Comparison of ENCODE assay signal across 22 cellular contexts in the genomic region with DNA sequence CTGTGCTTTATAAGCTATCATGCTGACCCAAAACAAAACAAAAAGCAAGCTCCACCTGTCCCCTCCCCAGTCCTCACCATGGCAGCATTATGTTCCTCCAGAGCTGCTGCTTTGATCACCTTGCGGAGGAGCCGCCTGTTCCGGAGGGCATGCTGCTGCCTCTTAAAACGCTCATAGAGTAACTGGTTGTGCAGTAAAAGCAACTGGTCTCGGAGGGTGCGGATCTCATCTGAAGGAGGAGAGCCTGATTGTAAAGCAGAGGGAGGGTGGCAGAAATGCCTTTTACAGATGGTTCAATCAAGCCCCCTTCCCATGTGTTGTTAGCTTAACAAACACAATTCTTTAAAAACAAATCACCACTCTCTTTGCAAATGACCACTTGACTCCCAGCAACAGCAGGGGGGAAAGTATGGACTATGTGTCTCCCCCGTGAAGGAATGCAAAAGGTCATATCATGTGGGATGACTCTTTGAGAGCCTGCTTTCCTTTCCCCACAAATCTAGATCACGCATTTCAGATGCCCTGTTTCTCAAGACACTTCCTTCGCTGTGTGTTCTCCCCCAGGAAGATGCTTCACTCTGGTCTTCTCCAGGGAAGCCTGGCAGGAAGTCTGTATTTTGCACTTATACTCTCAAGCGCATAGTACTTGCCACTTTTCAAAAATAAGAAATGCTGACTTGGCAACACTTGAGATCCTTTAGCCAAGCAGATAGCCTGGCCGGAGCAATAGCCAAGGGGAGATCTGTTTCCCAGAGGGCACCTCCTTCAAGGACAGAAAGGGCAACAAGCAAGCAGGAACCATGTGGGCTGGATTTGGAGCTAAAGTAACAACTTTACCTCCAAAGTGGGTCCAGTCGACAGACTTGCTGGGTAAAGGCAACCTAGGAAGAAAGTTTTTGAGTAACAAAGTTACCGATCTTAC. TPM values are rescaled to one million over a fixed set of nuclear protein-coding genes. Genes with fewer than 3 reads are reported as not detected.
A peak's percentile ranks its signal among the peaks of the same experiment; 100 is the strongest.
DNase-seq lines count a peak whose midpoint lies in the region; ATAC-seq and TF ChIP-seq lines count a peak whose summit lies in the region.
"Had no signal": no experiment of that assay in that cellular context is flagged by ENCODE, and none has a peak within 500 bp of the region (broad histone marks: within the 10 kb centered on the region; RNA-seq: fewer than 3 reads in every experiment).

No MANE protein-coding gene starts in this region.

- H3K9me3 Mint-ChIP-seq in GM23338 (no peaks in the 10 kb centered on the region), endodermal cell (no peaks in the 10 kb centered on the region)
- no peaks in the 10 kb centered on the region for H3K9me3 Mint-ChIP-seq in stimulated activated naive B cell treated with anti-CD40 and anti-IgM and Interleukin-4, amounts not matched to agents 10 μg/mL and 1 μg/mL and 100 μg/mL, for 72 hours
- no peaks in the 10 kb centered on the region for H3K9me3 Mint-ChIP-seq in stimulated activated naive CD8-positive, alpha-beta T cell treated with anti-CD3 and anti-CD28 coated beads, Interleukin-15, amount 100 ng/mL, for 72 hours
- H3K9me3 Mint-ChIP-seq: CD8-positive, alpha-beta T cell had no signal

- peak; percentile 43 for DNase-seq in GM23338 (ENCODE audit: low spot score)
- DNase-seq in IMR-90 = no peak
- peak; percentile 74 for DNase-seq in endodermal cell
- no peak for DNase-seq in stimulated activated naive B cell treated with anti-CD40 and anti-IgM and Interleukin-4, amounts not matched to agents 10 μg/mL and 1 μg/mL and 100 μg/mL, for 72 hours
- no peak for DNase-seq in tibial artery
- DNase-seq in stimulated activated naive CD8-positive, alpha-beta T cell treated with anti-CD3 and anti-CD28 coated beads, Interleukin-15, amount 100 ng/mL, for 72 hours = no peak
- DNase-seq: CD8-positive, alpha-beta T cell; DMS53; EL; MV-4-11; NCI-H187; NCI-H2227 treated with DMSO at 0.1 percent for 48 hours; NCI-H510A treated with DMSO at 0.1 percent for 48 hours; NCI-H774; OCI-M1; SIG-M5 had no signal

- dilution Hi-C loops in IMR-90 (cut with HindIII; ENCODE audit: low sequenced_read_pairs, unreplicated experiment) = no loop called here

- no peak overlapping the region for H2BK5ac ChIP-seq in IMR-90 (ENCODE audit: low read depth, low read length, poor library complexity, severe bottlenecking)

- no peak overlapping the region for H4K8ac ChIP-seq in IMR-90 (ENCODE audit: low read depth in 2 of 2, low read length in 2 of 2)

- H3K27me3 ChIP-seq in GM23338 (ENCODE audit: insufficient read depth) (no peaks in the 10 kb centered on the region), IMR-90 (ENCODE audit: control insufficient read depth, insufficient read depth, low read length) (no peaks in the 10 kb centered on the region), endodermal cell (ENCODE audit: control insufficient read depth, insufficient read depth, low read length, poor library complexity, severe bottlenecking) (no peaks in the 10 kb centered on the region), tibial artery (no peaks in the 10 kb centered on the region)
- H3K27me3 ChIP-seq: BLaER1 treated with 17β-estradiol and CSF1 and Interleukin-3, amounts not matched to agents 10 nM and 100 nM had no signal

- peaks cover 18% of the 10 kb centered on the region for H3K36me3 Mint-ChIP-seq in GM23338 (ENCODE audit: low read depth)
- peaks cover 59% of the 10 kb centered on the region for H3K36me3 Mint-ChIP-seq in endodermal cell (ENCODE audit: low read depth)
- peaks cover 34 to 47% of the 10 kb centered on the region in 2 donors for H3K36me3 Mint-ChIP-seq in stimulated activated naive B cell treated with anti-CD40 and anti-IgM and Interleukin-4, amounts not matched to agents 10 μg/mL and 1 μg/mL and 100 μg/mL, for 72 hours

- H4K91ac ChIP-seq in IMR-90 (ENCODE audit: insufficient read depth, low read depth, low read length) = no peak overlapping the region

- H3K56ac ChIP-seq in IMR-90 (ENCODE audit: extremely low read depth, insufficient read depth, low read length) = no peak overlapping the region

- H3K27me3 Mint-ChIP-seq in GM23338 (ENCODE audit: insufficient read depth, low read depth, poor library complexity) = peaks cover 5% of the 10 kb centered on the region
- H3K27me3 Mint-ChIP-seq in endodermal cell (ENCODE audit: insufficient read depth) = no peaks in the 10 kb centered on the region
- no peaks in the 10 kb centered on the region for H3K27me3 Mint-ChIP-seq in stimulated activated naive B cell treated with anti-CD40 and anti-IgM and Interleukin-4, amounts not matched to agents 10 μg/mL and 1 μg/mL and 100 μg/mL, for 72 hours
- H3K27me3 Mint-ChIP-seq in stimulated activated naive CD8-positive, alpha-beta T cell treated with anti-CD3 and anti-CD28 coated beads, Interleukin-15, amount 100 ng/mL, for 72 hours = no peaks in the 10 kb centered on the region

- peak overlapping the region; percentile 84 for H3K27ac ChIP-seq in GM23338 (ENCODE audit: low read depth)
- H3K27ac ChIP-seq in IMR-90 (ENCODE audit: insufficient read depth, low read length) = no peak overlapping the region
- H3K27ac ChIP-seq in endodermal cell (ENCODE audit: low read depth, low read length) = no peak overlapping the region
- no peak overlapping the region for H3K27ac ChIP-seq in tibial artery
- H3K27ac ChIP-seq: BLaER1 treated with 17β-estradiol and CSF1 and Interleukin-3, amounts not matched to agents 10 nM and 100 nM; KMS-11 had no signal

- no peaks in the 10 kb centered on the region for H3K9me1 ChIP-seq in IMR-90 (ENCODE audit: insufficient read depth, low read length)

- intact Hi-C loops in IMR-90 (cut with micrococcal nuclease) (loop anchor here (5.0 to 10.0 kb wide), 5 partner anchors 68 to 489 kb away; a partner anchor contains a TSS), tibial artery (cut with DNase I; ENCODE audit: low total_unique reads) (no loop called here)

- H3K4me1 Mint-ChIP-seq in GM23338 = peaks cover 24% of the 10 kb centered on the region
- H3K4me1 Mint-ChIP-seq in endodermal cell = peaks cover 17% of the 10 kb centered on the region
- H3K4me1 Mint-ChIP-seq in stimulated activated naive B cell treated with anti-CD40 and anti-IgM and Interleukin-4, amounts not matched to agents 10 μg/mL and 1 μg/mL and 100 μg/mL, for 72 hours = peaks cover 3 to 12% of the 10 kb centered on the region in 2 donors
- peaks cover 21% of the 10 kb centered on the region for H3K4me1 Mint-ChIP-seq in stimulated activated naive CD8-positive, alpha-beta T cell treated with anti-CD3 and anti-CD28 coated beads, Interleukin-15, amount 100 ng/mL, for 72 hours

- H3K36me3 ChIP-seq in GM23338 (ENCODE audit: insufficient read depth) (peaks cover 10% of the 10 kb centered on the region), IMR-90 (ENCODE audit: control insufficient read depth, insufficient read depth, low read length) (peaks cover 49% of the 10 kb centered on the region), endodermal cell (ENCODE audit: control insufficient read depth, insufficient read depth, low read length) (peaks cover 52% of the 10 kb centered on the region), tibial artery (peaks cover 69 to 94% (median 83%) of the 10 kb centered on the region in 3 donors)

- H3K4me1 ChIP-seq in GM23338 (ENCODE audit: insufficient read depth) = peaks cover 28% of the 10 kb centered on the region
- no peaks in the 10 kb centered on the region for H3K4me1 ChIP-seq in IMR-90 (ENCODE audit: control insufficient read depth, insufficient read depth, low read length)
- H3K4me1 ChIP-seq in endodermal cell (ENCODE audit: control insufficient read depth, insufficient read depth, low read length) = peaks cover 7% of the 10 kb centered on the region
- no peaks in the 10 kb centered on the region for H3K4me1 ChIP-seq in tibial artery
- H3K4me1 ChIP-seq: HAP-1 had no signal

- 0 out of 2 replicates have a peak, but pooled peaks cover 5% of the 10 kb centered on the region for H3F3A ChIP-seq in GM23338 (replicated peaks; ENCODE audit: low read depth)

- H3K9me3 ChIP-seq in IMR-90 (ENCODE audit: control insufficient read depth, insufficient read depth, low read length) = no peaks in the 10 kb centered on the region
- H3K9me3 ChIP-seq in endodermal cell (ENCODE audit: control insufficient read depth, low read length) = no peaks in the 10 kb centered on the region
- no peaks in the 10 kb centered on the region for H3K9me3 ChIP-seq in tibial artery
- H3K9me3 ChIP-seq: BLaER1 treated with 17β-estradiol and CSF1 and Interleukin-3, amounts not matched to agents 10 nM and 100 nM; HAP-1 had no signal

- peak; percentile 55 for ATAC-seq in GM23338
- ATAC-seq in IMR-90 (ENCODE audit: low read depth) = no peak
- no peak for ATAC-seq in stimulated activated naive B cell treated with anti-CD40 and anti-IgM and Interleukin-4, amounts not matched to agents 10 μg/mL and 1 μg/mL and 100 μg/mL, for 72 hours (replicated peaks)
- no peak for ATAC-seq in GM18870 (IDR thresholded peaks at IDR 0.05; ENCODE audit: unreplicated experiment)
- no peak for ATAC-seq in stimulated activated naive CD8-positive, alpha-beta T cell treated with anti-CD3 and anti-CD28 coated beads, Interleukin-15, amount 100 ng/mL, for 72 hours
- ATAC-seq: CD8-positive, alpha-beta T cell; SK-N-SH treated with all-trans-retinoic acid at 6 μM for 48 hours had no signal

- H2AK5ac ChIP-seq in IMR-90 (ENCODE audit: low read depth, low read length) = no peak overlapping the region

- peak in 1 of 2 experiments; percentile 21; a peak in 1 of 4 replicates for TF ChIP-seq CTCF in GM23338 (conservative IDR thresholded peaks at IDR 0.05; ENCODE audit: low read depth in 2 of 2)
- no peak for TF ChIP-seq CTCF in IMR-90 (conservative IDR thresholded peaks at IDR 0.05; ENCODE audit: low read depth, low read length)
- no peak for TF ChIP-seq CTCF in endodermal cell (conservative IDR thresholded peaks at IDR 0.05)
- TF ChIP-seq CTCF in tibial artery (IDR thresholded peaks at IDR 0.05) = no peak

- H3K9ac ChIP-seq in IMR-90 (ENCODE audit: low read depth, low read length) = no peak overlapping the region
- no peak overlapping the region for H3K9ac ChIP-seq in endodermal cell (ENCODE audit: extremely low read depth, low read length, poor library complexity, severe bottlenecking)
- H3K9ac ChIP-seq: KMS-11 had no signal

- H3K4me3 Mint-ChIP-seq in GM23338 (peak overlapping the region; percentile 16), endodermal cell (no peak overlapping the region)
- no peak overlapping the region for H3K4me3 Mint-ChIP-seq in stimulated activated naive B cell treated with anti-CD40 and anti-IgM and Interleukin-4, amounts not matched to agents 10 μg/mL and 1 μg/mL and 100 μg/mL, for 72 hours
- no peak overlapping the region for H3K4me3 Mint-ChIP-seq in stimulated activated naive CD8-positive, alpha-beta T cell treated with anti-CD3 and anti-CD28 coated beads, Interleukin-15, amount 100 ng/mL, for 72 hours
- H3K4me3 Mint-ChIP-seq: CD8-positive, alpha-beta T cell had no signal

- H3K4ac ChIP-seq in IMR-90 (ENCODE audit: low read depth, low read length) = no peak overlapping the region

- no peak overlapping the region for H4K5ac ChIP-seq in IMR-90 (ENCODE audit: low read depth, low read length)

- H2AK9ac ChIP-seq in IMR-90 (replicated peaks; ENCODE audit: low read depth, low read length, poor library complexity) = no peak overlapping the region

- 0 out of 2 replicates have a peak, but pooled peaks cover 12% of the 10 kb centered on the region for H4K20me1 ChIP-seq in GM23338 (replicated peaks; ENCODE audit: insufficient read depth)
- peaks cover 6% of the 10 kb centered on the region; the same call in 1 of the 2 replicates for H4K20me1 ChIP-seq in IMR-90 (ENCODE audit: insufficient read depth, low read length)

- no peaks in the 10 kb centered on the region for H3K9me2 ChIP-seq in GM23338 (ENCODE audit: insufficient read depth)

- no peak overlapping the region for H3K14ac ChIP-seq in IMR-90 (replicated peaks; ENCODE audit: low read depth, low read length)

- H3K27ac Mint-ChIP-seq in GM23338 (peak overlapping the region; percentile 83), endodermal cell (peak overlapping the region; percentile 73)
- peak overlapping the region; percentile 81 for H3K27ac Mint-ChIP-seq in stimulated activated naive B cell treated with anti-CD40 and anti-IgM and Interleukin-4, amounts not matched to agents 10 μg/mL and 1 μg/mL and 100 μg/mL, for 72 hours
- no peak overlapping the region for H3K27ac Mint-ChIP-seq in stimulated activated naive CD8-positive, alpha-beta T cell treated with anti-CD3 and anti-CD28 coated beads, Interleukin-15, amount 100 ng/mL, for 72 hours
- H3K27ac Mint-ChIP-seq: CD8-positive, alpha-beta T cell had no signal

- H3K18ac ChIP-seq in IMR-90 (ENCODE audit: low read depth, low read length) = no peak overlapping the region

- no peaks in the 10 kb centered on the region for H3K79me1 ChIP-seq in IMR-90 (ENCODE audit: low read depth in 1 of 2, low read length in 2 of 2)

- BruUV-seq in IMR-90 (replicated peaks; lab: Mats Ljungman, UMichigan) = no TSS peak

- H3K4me3 ChIP-seq in GM23338 = 0 out of 2 replicates have a peak overlapping the region, but pooled peaks have one; percentile 16
- no peak overlapping the region for H3K4me3 ChIP-seq in IMR-90 (ENCODE audit: insufficient read depth, low read depth, low read length)
- no peak overlapping the region for H3K4me3 ChIP-seq in endodermal cell (ENCODE audit: low read length)
- no peak overlapping the region for H3K4me3 ChIP-seq in tibial artery
- H3K4me3 ChIP-seq: BLaER1 treated with 17β-estradiol and CSF1 and Interleukin-3, amounts not matched to agents 10 nM and 100 nM; HAP-1 had no signal

- H2BK20ac ChIP-seq in IMR-90 (ENCODE audit: low read depth, low read length) = no peak overlapping the region

- no peak overlapping the region for H2AFZ ChIP-seq in GM23338
- no peak overlapping the region for H2AFZ ChIP-seq in IMR-90 (replicated peaks; ENCODE audit: low read length, poor library complexity)

- no peak overlapping the region for H3K23ac ChIP-seq in IMR-90 (ENCODE audit: low read depth, low read length)

- 87% methylated on average over 3 of the region's 13 CpGs; no CpG with 5 or more reads in 1 of the 2 experiments for WGBS in IMR-90 (ENCODE audit: extremely low coverage in 2 of 2, insufficient read length in 1 of 2), 2 experiments
- 76 to 78% methylated on average over 10 to 13 of the region's 13 CpGs for WGBS in endodermal cell (ENCODE audit: insufficient coverage in 1 of 2, insufficient read length in 1 of 2), 2 experiments

- no peak overlapping the region for H2BK15ac ChIP-seq in IMR-90 (ENCODE audit: low read depth, low read length)

- no peak for TF ChIP-seq RAD21 in IMR-90 (IDR thresholded peaks at IDR 0.05; ENCODE audit: low read length)

- TF ChIP-seq POLR2A in IMR-90 (IDR thresholded peaks at IDR 0.05; ENCODE audit: low read depth, low read length) = no peak

- H2BK120ac ChIP-seq in IMR-90 (ENCODE audit: low read depth, low read length) = no peak overlapping the region

- peak overlapping the region; percentile 68 for H3K4me2 ChIP-seq in GM23338
- H3K4me2 ChIP-seq in IMR-90 (ENCODE audit: low read depth, low read length) = no peak overlapping the region
- H3K4me2 ChIP-seq: BLaER1 treated with 17β-estradiol and CSF1 and Interleukin-3, amounts not matched to agents 10 nM and 100 nM; KMS-11 had no signal

- POLR2A ChIA-PET in IMR-90 (lab: Charles Lee; ENCODE audit: unreplicated experiment) = no interaction called here

- CTCF ChIA-PET in IMR-90 (lab: Yijun Ruan, JAX) = interaction anchor here (0.6 kb wide), 1 partner anchor 36 kb away, joined by 4 read pairs; no protein-coding TSS in a partner anchor

- no peaks in the 10 kb centered on the region for H3K79me2 ChIP-seq in GM23338 (replicated peaks; ENCODE audit: insufficient read depth)

- in situ Hi-C loops in IMR-90 (cut with MboI; ENCODE audit: low sequenced_read_pairs) = no loop called here

RNA-seq across cellular contexts. Expression of a gene that starts 25.1 kb away (rescaled TPM):
- total RNA-seq in GM23338 (2014; rRNA removed; shearing (Covaris generic)) = 0.78 and 1.5 TPM in 2 replicates
- polyA plus RNA-seq in GM23338 (2016; fragmentation: Nextera tagmentation; extraction: Ambion mirVana) (0.85 and 1.1 TPM in 2 replicates), IMR-90 (2012; rRNA removed) (4.3 and 4.9 TPM in 2 replicates)
- total RNA-seq in IMR-90 (2012; rRNA removed) (0.90 and 1.1 TPM in 2 replicates), endodermal cell (1 to 10 TPM; 3.1 to 3.4 TPM)
- 4.5 and 5.6 TPM in 2 replicates for polyA plus RNA-seq in IMR-90 (2012; cell fraction: cytosol; rRNA removed)
- 3.6 and 3.9 TPM in 2 replicates for polyA plus RNA-seq in IMR-90 (2012; cell fraction: nucleus; rRNA removed; ENCODE audit: low replicate concordance)
- polyA plus RNA-seq in endodermal cell (2013, experiment 1 of 2) = 6.0 TPM
- 6.4 TPM for polyA plus RNA-seq in endodermal cell (2013, experiment 2 of 2)

RNA-seq across cellular contexts. Expression of a gene that starts 25.8 kb away (rescaled TPM):
- total RNA-seq in GM23338 (2014; rRNA removed; shearing (Covaris generic)) = 0.14 and 0.82 TPM in 2 replicates
- polyA plus RNA-seq in GM23338 (2016; fragmentation: Nextera tagmentation; extraction: Ambion mirVana) (0.70 and 0.78 TPM in 2 replicates), IMR-90 (2012; rRNA removed) (0.09 and 0.19 TPM in 2 replicates)
- total RNA-seq in IMR-90 (2012; rRNA removed) (under 0.01 TPM in 2 replicates), endodermal cell (1 to 10 TPM; 1.3 to 2.6 TPM)
- polyA plus RNA-seq in IMR-90 (2012; cell fraction: cytosol; rRNA removed) = 0.09 and 0.13 TPM in 2 replicates
- 0.14 and 0.15 TPM in 2 replicates for polyA plus RNA-seq in IMR-90 (2012; cell fraction: nucleus; rRNA removed; ENCODE audit: low replicate concordance)
- polyA plus RNA-seq in endodermal cell (2013, experiment 1 of 2) = 2.2 TPM
- 1.5 TPM for polyA plus RNA-seq in endodermal cell (2013, experiment 2 of 2)
- total RNA-seq: CD8-positive, alpha-beta T cell; RPMI7951 had no signal

RNA-seq across cellular contexts. Expression of a gene that starts 40.6 kb away (rescaled TPM):
- 43.2 and 48.0 TPM in 2 replicates for total RNA-seq in GM23338 (2014; rRNA removed; shearing (Covaris generic))
- polyA plus RNA-seq in GM23338 (2016; fragmentation: Nextera tagmentation; extraction: Ambion mirVana) (20.1 and 23.7 TPM in 2 replicates), IMR-90 (2012; rRNA removed) (24.0 and 25.7 TPM in 2 replicates)
- total RNA-seq in IMR-90 (2012; rRNA removed) (44.2 and 56.3 TPM in 2 replicates), endodermal cell (10 to 100 TPM; 67.8 to 72.9 TPM)
- polyA plus RNA-seq in IMR-90 (2012; cell fraction: cytosol; rRNA removed) = 9.0 and 12.4 TPM in 2 replicates
- 57.8 and 168 TPM in 2 replicates for polyA plus RNA-seq in IMR-90 (2012; cell fraction: nucleus; rRNA removed; ENCODE audit: low replicate concordance)
- 37.9 TPM for polyA plus RNA-seq in endodermal cell (2013, experiment 1 of 2)
- polyA plus RNA-seq in endodermal cell (2013, experiment 2 of 2) = 33.7 TPM

Comparison
In these comparisons a context has a peak if more than half of its experiments do, and no peak if none do; other contexts are left out.
1. DNase-seq: peak in GM23338 (single experiment) and endodermal cell (single experiment); none in IMR-90 (single experiment), stimulated activated naive B cell treated with anti-CD40 and anti-IgM and Interleukin-4, amounts not matched to agents 10 μg/mL and 1 μg/mL and 100 μg/mL, for 72 hours (single experiment), tibial artery (0 of 2) and stimulated activated naive CD8-positive, alpha-beta T cell treated with anti-CD3 and anti-CD28 coated beads, Interleukin-15, amount 100 ng/mL, for 72 hours (0 of 2).
2. H3K27ac Mint-ChIP-seq: peak in GM23338 (single experiment), endodermal cell (single experiment) and stimulated activated naive B cell treated with anti-CD40 and anti-IgM and Interleukin-4, amounts not matched to agents 10 μg/mL and 1 μg/mL and 100 μg/mL, for 72 hours (single experiment); none in stimulated activated naive CD8-positive, alpha-beta T cell treated with anti-CD3 and anti-CD28 coated beads, Interleukin-15, amount 100 ng/mL, for 72 hours (0 of 2).